In genomic region chr14:75711796-75712211, GRCh38 we compare ENCODE assay signal across 8 cellular contexts. TPM values are rescaled to one million over a fixed set of nuclear protein-coding genes. Genes with fewer than 3 reads are reported as not detected.
A peak's percentile ranks its signal among the peaks of the same experiment; 100 is the strongest.
DNase-seq lines count a peak whose midpoint lies in the region; ATAC-seq and TF ChIP-seq lines count a peak whose summit lies in the region.

No MANE protein-coding gene starts in this region.

- no peak overlapping the region for H4K91ac ChIP-seq in neuronal stem cell (ENCODE audit: low read depth, low read length, poor library complexity)

- no peak overlapping the region for H3K23ac ChIP-seq in neuronal stem cell (ENCODE audit: low read depth, low read length, poor library complexity)

- no peak overlapping the region for H3K4me3 Mint-ChIP-seq in activated naive CD4-positive, alpha-beta T cell treated with anti-CD3 and anti-CD28 coated beads for 36 hours
- H3K4me3 Mint-ChIP-seq in activated naive CD4-positive, alpha-beta T cell treated with anti-CD3 and anti-CD28 coated beads, Interleukin-2, amount 10 ng/mL, durations not matched to agents 7 days and 5 days, result no peak overlapping the region

- CTCF ChIA-PET in activated naive CD4-positive, alpha-beta T cell treated with anti-CD3 and anti-CD28 coated beads for 36 hours (lab: Charles Lee), result interaction anchor here (1.0 to 7.2 kb wide), 2 partner anchors 11 to 269 kb away, joined by 3 to 73 read pairs; partner anchors contain the start of gene TGFB3
- CTCF ChIA-PET in activated naive CD4-positive, alpha-beta T cell treated with anti-CD3 and anti-CD28 coated beads, Interleukin-2, amount 10 ng/mL, durations not matched to agents 7 days and 5 days (lab: Charles Lee), result interaction anchor here (0.6 to 4.9 kb wide), 6 partner anchors 83 to 338 kb away, joined by 3 to 131 read pairs (median 4); partner anchors contain the start of gene TGFB3
- CTCF ChIA-PET in RWPE1 (lab: Yijun Ruan, JAX), result interaction anchor here (0.5 to 4.7 kb wide), 5 partner anchors 14 to 271 kb away, joined by 3 to 65 read pairs (median 7); partner anchors contain the start of genes IFT43 and TGFB3

- H3K36me3 Mint-ChIP-seq in activated naive CD4-positive, alpha-beta T cell treated with anti-CD3 and anti-CD28 coated beads for 36 hours (ENCODE audit: low read depth), result peaks cover 3% of the 10 kb centered on the region
- no peaks in the 10 kb centered on the region for H3K36me3 Mint-ChIP-seq in activated naive CD4-positive, alpha-beta T cell treated with anti-CD3 and anti-CD28 coated beads, Interleukin-2, amount 10 ng/mL, durations not matched to agents 7 days and 5 days

- WGBS in neuronal stem cell (ENCODE audit: extremely low coverage in 2 of 2, insufficient read length in 2 of 2, insufficient replicate concordance in 1 of 2), 2 donors, result no CpG with 5 or more reads among the region's 4 CpGs

- H3K4ac ChIP-seq in neuronal stem cell (ENCODE audit: low read length), result no peak overlapping the region

- peak; percentile 27 for DNase-seq in activated naive CD4-positive, alpha-beta T cell treated with anti-CD3 and anti-CD28 coated beads for 36 hours
- no peak for DNase-seq in activated naive CD4-positive, alpha-beta T cell treated with anti-CD3 and anti-CD28 coated beads, Interleukin-2, amount 10 ng/mL, durations not matched to agents 7 days and 5 days
- DNase-seq in RWPE1 (ENCODE audit: low spot score) (peak; percentile 94), fibroblast of pulmonary artery (ENCODE audit: low read depth) (peak; percentile 87), neuronal stem cell (ENCODE audit: low spot score) (peak; percentile 55)
- DNase-seq in activated CD4-positive, alpha-beta T cell treated with anti-CD3 and anti-CD28 coated beads for 1 hour, result no peak

- no peak overlapping the region for H3K9ac ChIP-seq in neuronal stem cell (ENCODE audit: low read depth, low read length, poor library complexity)

- H3K27ac Mint-ChIP-seq in activated naive CD4-positive, alpha-beta T cell treated with anti-CD3 and anti-CD28 coated beads for 36 hours, result no peak overlapping the region
- no peak overlapping the region for H3K27ac Mint-ChIP-seq in activated naive CD4-positive, alpha-beta T cell treated with anti-CD3 and anti-CD28 coated beads, Interleukin-2, amount 10 ng/mL, durations not matched to agents 7 days and 5 days

- no peak overlapping the region for H4K8ac ChIP-seq in neuronal stem cell (ENCODE audit: low read depth, low read length)

- no peaks in the 10 kb centered on the region for H3K79me1 ChIP-seq in neuronal stem cell (ENCODE audit: low read depth, low read length)

- H2BK5ac ChIP-seq in neuronal stem cell (ENCODE audit: low read length), result no peak overlapping the region

- intact Hi-C loops in activated naive CD4-positive, alpha-beta T cell treated with anti-CD3 and anti-CD28 coated beads for 36 hours (cut with micrococcal nuclease), result loop anchor here (2.0 kb wide), 1 partner anchor 675 kb away; no protein-coding TSS in a partner anchor

- ATAC-seq in HG03469 (IDR thresholded peaks at IDR 0.05; ENCODE audit: unreplicated experiment) (no peak), GM18520 (IDR thresholded peaks at IDR 0.05; ENCODE audit: unreplicated experiment) (no peak)

- H2BK12ac ChIP-seq in neuronal stem cell (ENCODE audit: low read length), result no peak overlapping the region

- H2AK5ac ChIP-seq in neuronal stem cell (ENCODE audit: low read depth, low read length), result no peak overlapping the region

- H2BK15ac ChIP-seq in neuronal stem cell (ENCODE audit: low read length), result no peak overlapping the region

- peaks cover 1 to 40% of the 10 kb centered on the region in 2 donors for H3K36me3 ChIP-seq in neuronal stem cell (replicated peaks in 1 of 2; ENCODE audit: control insufficient read depth in 2 of 2, insufficient read depth in 2 of 2, low read length in 2 of 2)

- H3K4me3 ChIP-seq in fibroblast of pulmonary artery (replicated peaks; ENCODE audit: low read depth, low read length) (no peak overlapping the region), neuronal stem cell (ENCODE audit: low read length in 2 of 2) (no peak overlapping the region)

- no peak overlapping the region for H2BK120ac ChIP-seq in neuronal stem cell (ENCODE audit: low read depth, low read length)

- H3K9me3 ChIP-seq in neuronal stem cell (replicated peaks in 1 of 2; ENCODE audit: control insufficient read depth in 2 of 2, insufficient read depth in 1 of 2, low read depth in 1 of 2, low read length in 2 of 2), result no peaks in the 10 kb centered on the region

- H3K27ac ChIP-seq in RWPE1 (peak overlapping the region; percentile 86), neuronal stem cell (replicated peaks; ENCODE audit: low read length) (peak overlapping the region; percentile 64)

- H3K4me1 ChIP-seq in neuronal stem cell (ENCODE audit: control insufficient read depth in 2 of 2, insufficient read depth in 1 of 2, low read depth in 1 of 2, low read length in 2 of 2), result peaks cover 6 to 12% of the 10 kb centered on the region in 2 donors

- no peaks in the 10 kb centered on the region for H3K27me3 ChIP-seq in neuronal stem cell (ENCODE audit: control insufficient read depth in 3 of 3, insufficient read depth in 3 of 3, low read depth in 1 of 3, low read length in 3 of 3)

- H3K4me2 ChIP-seq in neuronal stem cell (ENCODE audit: insufficient read depth, low read length, poor library complexity, severe bottlenecking), result no peak overlapping the region

- H3K4me1 Mint-ChIP-seq in activated naive CD4-positive, alpha-beta T cell treated with anti-CD3 and anti-CD28 coated beads for 36 hours (ENCODE audit: low read depth), result no peaks in the 10 kb centered on the region
- no peaks in the 10 kb centered on the region for H3K4me1 Mint-ChIP-seq in activated naive CD4-positive, alpha-beta T cell treated with anti-CD3 and anti-CD28 coated beads, Interleukin-2, amount 10 ng/mL, durations not matched to agents 7 days and 5 days

- no peak overlapping the region for H3K18ac ChIP-seq in neuronal stem cell (ENCODE audit: low read length)

- H3K9me3 Mint-ChIP-seq in activated naive CD4-positive, alpha-beta T cell treated with anti-CD3 and anti-CD28 coated beads for 36 hours, result no peaks in the 10 kb centered on the region
- no peaks in the 10 kb centered on the region for H3K9me3 Mint-ChIP-seq in activated naive CD4-positive, alpha-beta T cell treated with anti-CD3 and anti-CD28 coated beads, Interleukin-2, amount 10 ng/mL, durations not matched to agents 7 days and 5 days

- POLR2A ChIA-PET in RWPE1 (lab: Yijun Ruan, JAX; ENCODE audit: low non-redundant PET), result no interaction called here

- no peak for TF ChIP-seq CTCF in RWPE1 (conservative IDR thresholded peaks at IDR 0.05; ENCODE audit: low read depth)
- no peak for TF ChIP-seq CTCF in fibroblast of pulmonary artery (IDR thresholded peaks at IDR 0.05; ENCODE audit: low read length, missing control alignments)

- no peaks in the 10 kb centered on the region for H3K27me3 Mint-ChIP-seq in activated naive CD4-positive, alpha-beta T cell treated with anti-CD3 and anti-CD28 coated beads for 36 hours (ENCODE audit: low read depth)
- no peaks in the 10 kb centered on the region for H3K27me3 Mint-ChIP-seq in activated naive CD4-positive, alpha-beta T cell treated with anti-CD3 and anti-CD28 coated beads, Interleukin-2, amount 10 ng/mL, durations not matched to agents 7 days and 5 days

- no peak overlapping the region for H3K14ac ChIP-seq in neuronal stem cell (ENCODE audit: low read length)

- peak overlapping the region; percentile 48 for H2AFZ ChIP-seq in neuronal stem cell (ENCODE audit: low read length)

RNA-seq across cellular contexts. Expression of gene TTLL5, which starts 50.8 kb away (rescaled TPM):
- total RNA-seq in activated naive CD4-positive, alpha-beta T cell treated with anti-CD3 and anti-CD28 coated beads for 36 hours, result 10 to 100 TPM; 23.8 to 25.1 TPM
- polyA plus RNA-seq in neuronal stem cell (2013, experiment 1 of 2), result 25.2 TPM
- 26.5 TPM for polyA plus RNA-seq in neuronal stem cell (2013, experiment 2 of 2)

RNA-seq across cellular contexts. Expression of gene ERG28, which starts 51.1 kb away (rescaled TPM):
- total RNA-seq in activated naive CD4-positive, alpha-beta T cell treated with anti-CD3 and anti-CD28 coated beads for 36 hours, result 10 to 100 TPM; 25.6 to 25.7 TPM
- 61.0 TPM for polyA plus RNA-seq in neuronal stem cell (2013, experiment 1 of 2)
- 60.6 TPM for polyA plus RNA-seq in neuronal stem cell (2013, experiment 2 of 2)

Comparison
In these comparisons a context has a peak if more than half of its experiments do, and no peak if none do; other contexts are left out.
1. DNase-seq: peak in activated naive CD4-positive, alpha-beta T cell treated with anti-CD3 and anti-CD28 coated beads for 36 hours (single experiment), RWPE1 (single experiment), fibroblast of pulmonary artery (single experiment) and neuronal stem cell (single experiment); none in activated naive CD4-positive, alpha-beta T cell treated with anti-CD3 and anti-CD28 coated beads, Interleukin-2, amount 10 ng/mL, durations not matched to agents 7 days and 5 days (single experiment) and activated CD4-positive, alpha-beta T cell treated with anti-CD3 and anti-CD28 coated beads for 1 hour (single experiment).